ENCODE assay signal across 34 cellular contexts in genomic region chr1:247295746-247296145, GRCh38. TPM values are rescaled to one million over a fixed set of nuclear protein-coding genes. Genes with fewer than 3 reads are reported as not detected.
"Had no signal": no experiment of that assay in that cellular context is flagged by ENCODE, and none has a peak within 500 bp of the region (broad histone marks: within the 10 kb centered on the region; RNA-seq: fewer than 3 reads in every experiment).

No MANE protein-coding gene starts in this region.

- H3K79me2 ChIP-seq: parathyroid adenoma had no signal

- FAIRE-seq: small intestine had no signal

- DNase-seq: activated CD4-positive, alpha-beta T cell treated with anti-CD3 and anti-CD28 coated beads for 48 hours; activated CD4-positive, alpha-beta T cell treated with anti-CD3 and anti-CD28 coated beads, Interleukin-2, amount 50 U/mL, for 48 hours; activated CD8-positive, alpha-beta memory T cell treated with anti-CD3 and anti-CD28 coated beads for 24 hours; activated effector memory CD4-positive, alpha-beta T cell treated with Interleukin-2 at 50 U/mL for 16 hours; activated naive CD4-positive, alpha-beta T cell treated with Interleukin-2 at 50 U/mL for 16 hours; aorta; cerebellar nuclear complex; colonic mucosa; effector CD8-positive, alpha-beta T cell; heart left ventricle; hypothalamus; left lung; naive thymus-derived CD4-positive, alpha-beta T cell; nucleus accumbens; psoas muscle; sigmoid colon; small intestine; stimulated activated CD4-positive, alpha-beta T cell treated with anti-CD3 and anti-CD28 coated beads, Interleukin-4, amount 100 ng/mL, for 24 hours; trophoblast cell; uterus had no signal

- H3K4me3 ChIP-seq: cardiac muscle cell, colonic mucosa, heart left ventricle, left lung, lung, psoas muscle, sigmoid colon, thoracic aorta, uterus had no signal

- H3K27ac Mint-ChIP-seq: activated naive CD8-positive, alpha-beta T cell; brain; mesothelial cell of epicardium; naive thymus-derived CD4-positive, alpha-beta T cell; stimulated activated effector memory CD8-positive, alpha-beta T cell treated with anti-CD3 and anti-CD28 coated beads, Interleukin-12 subunit alpha, Interleukin-12 subunit beta, amount 100 ng/mL, for 72 hours; stimulated activated naive CD8-positive, alpha-beta T cell treated with anti-CD3 and anti-CD28 coated beads, Interleukin-15, Interleukin-2, amounts not matched to agents 100 ng/mL and 50 ng/mL, for 24 hours; T-helper 2 cell treated with Interferon-gamma antibody and Interleukin-4, amounts not matched to agents 5 μg/mL and 100 μg/mL, for 36 hours had no signal

- H3K4me1 ChIP-seq: colonic mucosa, heart left ventricle, left lung, parathyroid adenoma, psoas muscle, sigmoid colon, uterus had no signal

- H3K9me3 ChIP-seq: colonic mucosa, heart left ventricle, left lung, psoas muscle, sigmoid colon, thoracic aorta, uterus had no signal

- H2AFZ ChIP-seq: parathyroid adenoma had no signal

- H3K27ac ChIP-seq: cardiac muscle cell, colonic mucosa, heart left ventricle, left lung, parathyroid adenoma, psoas muscle, sigmoid colon, thoracic aorta, uterus, VCaP had no signal

- H3K4me3 Mint-ChIP-seq: activated naive CD8-positive, alpha-beta T cell; brain; mesothelial cell of epicardium; naive thymus-derived CD4-positive, alpha-beta T cell; stimulated activated effector memory CD8-positive, alpha-beta T cell treated with anti-CD3 and anti-CD28 coated beads, Interleukin-12 subunit alpha, Interleukin-12 subunit beta, amount 100 ng/mL, for 72 hours; stimulated activated naive CD8-positive, alpha-beta T cell treated with anti-CD3 and anti-CD28 coated beads, Interleukin-15, Interleukin-2, amounts not matched to agents 100 ng/mL and 50 ng/mL, for 24 hours; T-helper 2 cell treated with Interferon-gamma antibody and Interleukin-4, amounts not matched to agents 5 μg/mL and 100 μg/mL, for 36 hours had no signal

- H3K36me3 Mint-ChIP-seq: stimulated activated effector memory CD8-positive, alpha-beta T cell treated with anti-CD3 and anti-CD28 coated beads, Interleukin-12 subunit alpha, Interleukin-12 subunit beta, amount 100 ng/mL, for 72 hours had no signal

- H3K36me3 ChIP-seq: cardiac muscle cell, colonic mucosa, uterus had no signal

- H3K27me3 Mint-ChIP-seq: activated naive CD8-positive, alpha-beta T cell; brain; stimulated activated naive CD8-positive, alpha-beta T cell treated with anti-CD3 and anti-CD28 coated beads, Interleukin-15, Interleukin-2, amounts not matched to agents 100 ng/mL and 50 ng/mL, for 24 hours had no signal

- H3K9ac ChIP-seq: parathyroid adenoma had no signal

- H3K27me3 ChIP-seq: cardiac muscle cell, colonic mucosa, left lung, sigmoid colon, uterus had no signal

- H3K4me1 Mint-ChIP-seq: brain had no signal

- H3K9me3 Mint-ChIP-seq: brain; mesothelial cell of epicardium; stimulated activated effector memory CD8-positive, alpha-beta T cell treated with anti-CD3 and anti-CD28 coated beads, Interleukin-12 subunit alpha, Interleukin-12 subunit beta, amount 100 ng/mL, for 72 hours; stimulated activated naive CD8-positive, alpha-beta T cell treated with anti-CD3 and anti-CD28 coated beads, Interleukin-15, Interleukin-2, amounts not matched to agents 100 ng/mL and 50 ng/mL, for 24 hours; T-helper 2 cell treated with Interferon-gamma antibody and Interleukin-4, amounts not matched to agents 5 μg/mL and 100 μg/mL, for 36 hours had no signal

RNA-seq across cellular contexts. Expression of gene VN1R5, which starts 39.9 kb away (rescaled TPM):
- total RNA-seq: aorta; cardiac muscle cell; colonic mucosa; dermis microvascular lymphatic vessel endothelial cell; epithelial cell of proximal tubule; heart left ventricle; left lung; lung; mesothelial cell of epicardium; naive thymus-derived CD4-positive, alpha-beta T cell; psoas muscle; sigmoid colon; subcutaneous adipose tissue; thoracic aorta; uterus had no signal
